Comparison of ENCODE assay signal across 19 cellular contexts in genomic region chr9:11141357-11141756, GRCh38.
A peak's percentile ranks its signal among the peaks of the same experiment; 100 is the strongest.
DNase-seq lines count a peak whose midpoint lies in the region; ATAC-seq, FAIRE-seq and TF ChIP-seq lines count a peak whose summit lies in the region.
"Had no signal": no experiment of that assay in that cellular context is flagged by ENCODE, and none has a peak within 500 bp of the region (broad histone marks: within the 10 kb centered on the region; RNA-seq: fewer than 3 reads in every experiment).

No MANE protein-coding gene starts in this region.

- no peak overlapping the region for H3K4me3 ChIP-seq in bronchial epithelial cell (ENCODE audit: low read depth, low read length)
- H3K4me3 ChIP-seq: BLaER1 treated with 17β-estradiol and CSF1 and Interleukin-3, amounts not matched to agents 10 nM and 100 nM; GM23248; K562 had no signal

- H3K36me3 ChIP-seq in bronchial epithelial cell (ENCODE audit: control insufficient read depth, insufficient read depth, low read length): no peaks in the 10 kb centered on the region
- H3K36me3 ChIP-seq: BLaER1 treated with 17β-estradiol and CSF1 and Interleukin-3, amounts not matched to agents 10 nM and 100 nM had no signal

- no peaks in the 10 kb centered on the region for H3K27me3 ChIP-seq in bronchial epithelial cell (ENCODE audit: control insufficient read depth, insufficient read depth, low read length)
- H3K27me3 ChIP-seq: BLaER1 treated with 17β-estradiol and CSF1 and Interleukin-3, amounts not matched to agents 10 nM and 100 nM had no signal

- peak; percentile 16 for DNase-seq in COLO829 (ENCODE audit: low spot score)
- DNase-seq in HT1080 (ENCODE audit: low read depth): peak; percentile 54
- DNase-seq in bronchial epithelial cell (ENCODE audit: low read depth): peak; percentile 40
- DNase-seq in pons (ENCODE audit: low spot score): peak; percentile 3
- DNase-seq in DMS53 treated with DMSO at 0.1 percent for 48 hours (lab: John Stamatoyannopoulos, UW; ENCODE audit: unreplicated experiment): no peak
- no peak for DNase-seq in left lobe of liver (ENCODE audit: low spot score)
- DNase-seq: 8988T; CD8-positive, alpha-beta T cell; COR-L47; DMS 273 treated with DMSO at 0.1 percent for 48 hours; DMS53; GDM1; GM23248; HCEC 1CT; IMR-90 had no signal

- no peak for TF ChIP-seq CTCF in bronchial epithelial cell (IDR thresholded peaks at IDR 0.05; ENCODE audit: insufficient read depth, low read length, severe bottlenecking)

- ATAC-seq in GM19467 (IDR thresholded peaks at IDR 0.05; ENCODE audit: unreplicated experiment) (no peak), left lobe of liver (no peak)
- ATAC-seq: CD8-positive, alpha-beta T cell; K562 had no signal

- no peak for FAIRE-seq in bronchial epithelial cell (lab: Jason Lieb, UNC)
- FAIRE-seq: HTR-8/SVneo, K562 had no signal

Comparison
In these comparisons a context has a peak if more than half of its experiments do, and no peak if none do; other contexts are left out.
1. DNase-seq: peak in COLO829 (single experiment), HT1080 (single experiment), bronchial epithelial cell (single experiment) and pons (single experiment); none in DMS53 treated with DMSO at 0.1 percent for 48 hours (single experiment) and left lobe of liver (single experiment).